In genomic region chr2:85131116-85131515, GRCh38 we compare ENCODE assay signal across 9 cellular contexts. TPM values are rescaled to one million over a fixed set of nuclear protein-coding genes. Genes with fewer than 3 reads are reported as not detected.
DNase-seq lines count a peak whose midpoint lies in the region; TF ChIP-seq lines count a peak whose summit lies in the region.
"Had no signal": no experiment of that assay in that cellular context is flagged by ENCODE, and none has a peak within 500 bp of the region (broad histone marks: within the 10 kb centered on the region; RNA-seq: fewer than 3 reads in every experiment).

No MANE protein-coding gene starts in this region.

- peaks cover 29% of the 10 kb centered on the region for H3K4me1 Mint-ChIP-seq in nephron progenitor cell
- H3K4me1 Mint-ChIP-seq in activated CD4-positive, alpha-beta T cell treated with anti-CD3 and anti-CD28 coated beads, Interleukin-2, amount 10 ng/mL, durations not matched to agents 24 days and 14 days, result peaks cover 9% of the 10 kb centered on the region

- no peak overlapping the region for H3K4me3 ChIP-seq in LNCaP clone FGC (ENCODE audit: low read depth, low read length)
- H3K4me3 ChIP-seq in cardiac fibroblast (replicated peaks in 1 of 2; ENCODE audit: low read depth in 2 of 2, low read length in 2 of 2), result no peak overlapping the region

- no peaks in the 10 kb centered on the region for H3K9me3 Mint-ChIP-seq in nephron progenitor cell
- no peaks in the 10 kb centered on the region for H3K9me3 Mint-ChIP-seq in activated CD4-positive, alpha-beta T cell treated with anti-CD3 and anti-CD28 coated beads, Interleukin-2, amount 10 ng/mL, durations not matched to agents 24 days and 14 days

- TF ChIP-seq CTCF in LNCaP clone FGC (IDR thresholded peaks at IDR 0.05; ENCODE audit: control insufficient read depth, extremely low read depth, insufficient read depth), result peak; percentile 22; the same call in 1 of the 2 replicates
- peak; percentile 53 for TF ChIP-seq CTCF in cardiac fibroblast (IDR thresholded peaks at IDR 0.05; ENCODE audit: low read depth, low read length)
- TF ChIP-seq CTCF in nephron progenitor cell (IDR thresholded peaks at IDR 0.05), result peak; percentile 61

- no peaks in the 10 kb centered on the region for H3K36me3 Mint-ChIP-seq in nephron progenitor cell (ENCODE audit: low read depth)
- H3K36me3 Mint-ChIP-seq in activated CD4-positive, alpha-beta T cell treated with anti-CD3 and anti-CD28 coated beads, Interleukin-2, amount 10 ng/mL, durations not matched to agents 24 days and 14 days (ENCODE audit: low read depth), result no peaks in the 10 kb centered on the region

- no peak overlapping the region for H3K4me3 Mint-ChIP-seq in nephron progenitor cell
- no peak overlapping the region for H3K4me3 Mint-ChIP-seq in activated CD4-positive, alpha-beta T cell treated with anti-CD3 and anti-CD28 coated beads, Interleukin-2, amount 10 ng/mL, durations not matched to agents 24 days and 14 days

- H3K27me3 Mint-ChIP-seq in nephron progenitor cell (ENCODE audit: low read depth, poor library complexity), result peaks cover 12% of the 10 kb centered on the region
- peaks cover 55% of the 10 kb centered on the region for H3K27me3 Mint-ChIP-seq in activated CD4-positive, alpha-beta T cell treated with anti-CD3 and anti-CD28 coated beads, Interleukin-2, amount 10 ng/mL, durations not matched to agents 24 days and 14 days

- DNase-seq in Daoy (ENCODE audit: low read depth) (peak; percentile 29), LNCaP clone FGC (ENCODE audit: low read depth) (no peak), cardiac fibroblast (ENCODE audit: low read depth in 2 of 2) (peak; percentile 52 to 57), nephron progenitor cell (peak; percentile 38), H4 (ENCODE audit: low spot score) (no peak), globus pallidus (ENCODE audit: low spot score) (no peak)
- DNase-seq in activated CD4-positive, CD25-positive, alpha-beta regulatory T cell treated with anti-CD3 and anti-CD28 coated beads, Interleukin-2, amount 50 U/mL, for 72 hours, result no peak
- DNase-seq in activated CD4-positive, alpha-beta T cell treated with anti-CD3 and anti-CD28 coated beads, Interleukin-2, amount 10 ng/mL, durations not matched to agents 24 days and 14 days, result no peak

- intact Hi-C loops in activated CD4-positive, alpha-beta T cell treated with anti-CD3 and anti-CD28 coated beads, Interleukin-2, amount 10 ng/mL, durations not matched to agents 24 days and 14 days (cut with micrococcal nuclease), result loop anchor here (5.0 kb wide), 1 partner anchor 156 kb away; no protein-coding TSS in a partner anchor

- no peak overlapping the region for H3K27ac Mint-ChIP-seq in nephron progenitor cell
- no peak overlapping the region for H3K27ac Mint-ChIP-seq in activated CD4-positive, alpha-beta T cell treated with anti-CD3 and anti-CD28 coated beads, Interleukin-2, amount 10 ng/mL, durations not matched to agents 24 days and 14 days

RNA-seq across cellular contexts. Expression of gene TCF7L1, which starts 2.1 kb away (rescaled TPM):
- total RNA-seq in Daoy (2014; rRNA removed; shearing (Covaris generic)), result 0.11 and 0.27 TPM in 2 replicates
- total RNA-seq in H4 (2014; rRNA removed; shearing (Covaris generic)), result 0.17 TPM in 1 of 2 replicates, not detected in the other
- total RNA-seq in activated CD4-positive, alpha-beta T cell treated with anti-CD3 and anti-CD28 coated beads, Interleukin-2, amount 10 ng/mL, durations not matched to agents 24 days and 14 days, result 0.19 TPM in 1 of 2 replicates, not detected in the other
- total RNA-seq: activated CD8-positive, alpha-beta memory T cell treated with anti-CD3 and anti-CD28 coated beads for 36 hours had no signal

Comparison
In these comparisons a context has a peak if more than half of its experiments do, and no peak if none do; other contexts are left out.
1. DNase-seq: peak in Daoy (single experiment), cardiac fibroblast (2 of 2) and nephron progenitor cell (single experiment); none in LNCaP clone FGC (single experiment), H4 (single experiment), activated CD4-positive, CD25-positive, alpha-beta regulatory T cell treated with anti-CD3 and anti-CD28 coated beads, Interleukin-2, amount 50 U/mL, for 72 hours (single experiment), activated CD4-positive, alpha-beta T cell treated with anti-CD3 and anti-CD28 coated beads, Interleukin-2, amount 10 ng/mL, durations not matched to agents 24 days and 14 days (single experiment) and globus pallidus (single experiment).
2. Peak in every context shown above with its lines, with median percentiles within 50 percentile points of each other: CTCF ChIP-seq.